Comparison of ENCODE assay signal across 10 cellular contexts in genomic region chr6:139839506-139840156, GRCh38.
DNase-seq lines count a peak whose midpoint lies in the region; ATAC-seq lines count a peak whose summit lies in the region.
"Had no signal": no experiment of that assay in that cellular context is flagged by ENCODE, and none has a peak within 500 bp of the region (broad histone marks: within the 10 kb centered on the region; RNA-seq: fewer than 3 reads in every experiment).

No MANE protein-coding gene starts in this region.

- intact Hi-C loops in naive thymus-derived CD4-positive, alpha-beta T cell (cut with micrococcal nuclease): no loop called here

- no peaks in the 10 kb centered on the region for H3K27me3 ChIP-seq in naive thymus-derived CD4-positive, alpha-beta T cell (ENCODE audit: control insufficient read depth in 2 of 2, insufficient read depth in 2 of 2, low read length in 2 of 2)

- H3K36me3 Mint-ChIP-seq in naive thymus-derived CD4-positive, alpha-beta T cell: no peaks in the 10 kb centered on the region
- H3K36me3 Mint-ChIP-seq: natural killer cell treated with Interleukin-12 subunit alpha and Interleukin-12 subunit beta and Interleukin-15 and Interleukin-18, amount 100 ng/mL, for 72 hours had no signal

- peaks cover 0 to 23% (median 8%) of the 10 kb centered on the region in 5 donors for H3K27me3 Mint-ChIP-seq in naive thymus-derived CD4-positive, alpha-beta T cell

- no peaks in the 10 kb centered on the region for H3K4me1 ChIP-seq in naive thymus-derived CD4-positive, alpha-beta T cell (ENCODE audit: control insufficient read depth in 2 of 2, insufficient read depth in 2 of 2, low read length in 2 of 2)

- H3K27ac ChIP-seq in naive thymus-derived CD4-positive, alpha-beta T cell (ENCODE audit: low read depth, low read length): no peak overlapping the region

- ATAC-seq in esophagus mucosa (peak; percentile 48), GM19328 (IDR thresholded peaks at IDR 0.05; ENCODE audit: unreplicated experiment) (no peak), GM18517 (IDR thresholded peaks at IDR 0.05; ENCODE audit: unreplicated experiment) (no peak)
- ATAC-seq in naive thymus-derived CD4-positive, alpha-beta T cell: peak; percentile 89
- ATAC-seq: effector memory CD8-positive, alpha-beta T cell; natural killer cell treated with Interleukin-12 subunit alpha and Interleukin-12 subunit beta and Interleukin-15 and Interleukin-18, amount 100 ng/mL, for 72 hours had no signal

- H3K9me3 Mint-ChIP-seq in naive thymus-derived CD4-positive, alpha-beta T cell: peaks cover 0 to 12% (median 2%) of the 10 kb centered on the region in 11 donors
- H3K9me3 Mint-ChIP-seq: effector memory CD8-positive, alpha-beta T cell; natural killer cell treated with Interleukin-12 subunit alpha and Interleukin-12 subunit beta and Interleukin-15 and Interleukin-18, amount 100 ng/mL, for 72 hours had no signal

- H3K4me3 ChIP-seq in naive thymus-derived CD4-positive, alpha-beta T cell (ENCODE audit: low read length): no peak overlapping the region

- DNase-seq in CD1c-positive myeloid dendritic cell (ENCODE audit: extremely low spot score): peak; percentile 83
- DNase-seq in NOMO-1 treated with DMSO at 0.1 percent for 48 hours (lab: John Stamatoyannopoulos, UW; ENCODE audit: unreplicated experiment): peak; percentile 98
- DNase-seq in naive thymus-derived CD4-positive, alpha-beta T cell: peak in 1 of 9 donors; percentile 5
- no peak for DNase-seq in stimulated activated CD4-positive, alpha-beta T cell treated with anti-CD3 and anti-CD28 coated beads, Interleukin-1b, Interleukin-23, amount 100 ng/mL, for 48 hours
- no peak for DNase-seq in kidney glomerular epithelial cell (lab: John Stamatoyannopoulos, UW)
- DNase-seq: effector memory CD8-positive, alpha-beta T cell had no signal

- H3K27ac Mint-ChIP-seq in naive thymus-derived CD4-positive, alpha-beta T cell: no peak overlapping the region
- H3K27ac Mint-ChIP-seq: effector memory CD8-positive, alpha-beta T cell; natural killer cell treated with Interleukin-12 subunit alpha and Interleukin-12 subunit beta and Interleukin-15 and Interleukin-18, amount 100 ng/mL, for 72 hours had no signal

- CTCF ChIA-PET in naive thymus-derived CD4-positive, alpha-beta T cell (lab: Charles Lee): interaction anchor here (0.6 kb wide), 1 partner anchor 1777 kb away, joined by 4 read pairs; no protein-coding TSS in a partner anchor

- H3K4me1 Mint-ChIP-seq in naive thymus-derived CD4-positive, alpha-beta T cell: peaks cover 0 to 3% (median 0%) of the 10 kb centered on the region in 7 donors

- no peak overlapping the region for H3K4me3 Mint-ChIP-seq in naive thymus-derived CD4-positive, alpha-beta T cell
- H3K4me3 Mint-ChIP-seq: effector memory CD8-positive, alpha-beta T cell; natural killer cell treated with Interleukin-12 subunit alpha and Interleukin-12 subunit beta and Interleukin-15 and Interleukin-18, amount 100 ng/mL, for 72 hours had no signal

- H3K9me3 ChIP-seq in naive thymus-derived CD4-positive, alpha-beta T cell (ENCODE audit: control insufficient read depth in 2 of 3, low read length in 3 of 3): no peaks in the 10 kb centered on the region

- POLR2A ChIA-PET in naive thymus-derived CD4-positive, alpha-beta T cell (lab: Charles Lee): no interaction called here

- no peaks in the 10 kb centered on the region for H3K36me3 ChIP-seq in naive thymus-derived CD4-positive, alpha-beta T cell (ENCODE audit: control insufficient read depth in 2 of 3, insufficient read depth in 3 of 3, low read length in 3 of 3)

Comparison
In these comparisons a context has a peak if more than half of its experiments do, and no peak if none do; other contexts are left out.
1. DNase-seq: peak in CD1c-positive myeloid dendritic cell (single experiment) and NOMO-1 treated with DMSO at 0.1 percent for 48 hours (single experiment); none in stimulated activated CD4-positive, alpha-beta T cell treated with anti-CD3 and anti-CD28 coated beads, Interleukin-1b, Interleukin-23, amount 100 ng/mL, for 48 hours (single experiment) and kidney glomerular epithelial cell (single experiment).
2. ATAC-seq: peak in esophagus mucosa (single experiment) and naive thymus-derived CD4-positive, alpha-beta T cell (single experiment); none in GM19328 (single experiment) and GM18517 (single experiment).